ENCODE assay signal across 8 cellular contexts in genomic region chrX:154444001-154444754, GRCh38. TPM values are rescaled to one million over a fixed set of nuclear protein-coding genes. Genes with fewer than 3 reads are reported as not detected.
DNase-seq lines count a peak whose midpoint lies in the region; ATAC-seq and TF ChIP-seq lines count a peak whose summit lies in the region.

Gene FAM50A, plus strand, starts transcription at chrX:154444141. Its CDS starts 95 bp downstream, at chrX:154444236.

- no peaks in the 10 kb centered on the region for H3K9me2 ChIP-seq in SK-N-SH

- TF ChIP-seq CTCF in SK-N-SH (IDR thresholded peaks at IDR 0.05) = no peak
- TF ChIP-seq CTCF in parathyroid adenoma (IDR thresholded peaks at IDR 0.05) = no peak

- H3K27ac ChIP-seq in HUES64 (ENCODE audit: low read depth, low read length) (peak within 1 kb of the TSS; percentile 55; the same call in 1 of the 2 replicates), SK-N-SH (ENCODE audit: low read depth in 2 of 2, low read length in 1 of 2) (peak within 1 kb of the TSS; percentile 60), parathyroid adenoma (peak within 1 kb of the TSS; percentile 52)

- no peak within 1 kb of the TSS for H2AFZ ChIP-seq in SK-N-SH (ENCODE audit: low read depth)
- peak within 1 kb of the TSS; percentile 46 for H2AFZ ChIP-seq in parathyroid adenoma

- H3K9ac ChIP-seq in HUES64 (ENCODE audit: low read depth, low read length) (peak within 1 kb of the TSS; percentile 70), SK-N-SH (peak within 1 kb of the TSS; percentile 63), parathyroid adenoma (no peak within 1 kb of the TSS)

- in situ Hi-C loops in Caki2 (cut with HindIII; ENCODE audit: low pct_unique_long_range_greater_than_20kb, low sequenced_read_pairs) = no loop called here

- H3K9me3 ChIP-seq in HUES64 (ENCODE audit: insufficient read depth, low read depth, low read length) = no peaks in the 10 kb centered on the region
- H3K9me3 ChIP-seq in SK-N-SH = no peaks in the 10 kb centered on the region
- no peaks in the 10 kb centered on the region for H3K9me3 ChIP-seq in parathyroid adenoma (ENCODE audit: control insufficient read depth, low read length)

- no peak for TF ChIP-seq RAD21 in SK-N-SH (IDR thresholded peaks at IDR 0.05; ENCODE audit: low read length)

- no peak for TF ChIP-seq EP300 in SK-N-SH (IDR thresholded peaks at IDR 0.05; ENCODE audit: borderline replicate concordance in 1 of 2, low read depth in 1 of 2, low read length in 1 of 2)

- H3K4me3 ChIP-seq in HUES64 (ENCODE audit: low read length) (peak within 1 kb of the TSS; percentile 65), SK-N-SH (ENCODE audit: low read depth in 2 of 2, low read length in 1 of 2) (peak within 1 kb of the TSS; percentile 59 to 66), parathyroid adenoma (ENCODE audit: low read depth, low read length) (peak within 1 kb of the TSS; percentile 53)

- H3K27me3 ChIP-seq in HUES64 (ENCODE audit: insufficient read depth, low read length) = no peaks in the 10 kb centered on the region
- H3K27me3 ChIP-seq in SK-N-SH (ENCODE audit: insufficient read depth) = peaks cover 16% of the 10 kb centered on the region
- H3K27me3 ChIP-seq in parathyroid adenoma (ENCODE audit: control insufficient read depth, insufficient read depth, low read length) = no peaks in the 10 kb centered on the region

- POLR2A ChIA-PET in SK-N-SH (lab: Yijun Ruan, JAX) = interaction anchor here (0.9 to 1.5 kb wide), 6 partner anchors 13 to 83 kb away, joined by 3 to 6 read pairs (median 4); partner anchors contain the start of genes ATP6AP1 and RPL10

- H3K4me2 ChIP-seq in SK-N-SH (peak within 1 kb of the TSS; percentile 84), parathyroid adenoma (ENCODE audit: low read length) (peak within 1 kb of the TSS; percentile 86)

- CTCF ChIA-PET in SK-N-SH (lab: Yijun Ruan, JAX) = no interaction called here

- H3K4me1 ChIP-seq in HUES64 (ENCODE audit: insufficient read depth, low read length) (no peaks in the 10 kb centered on the region), SK-N-SH (ENCODE audit: control insufficient read depth in 1 of 2, insufficient read depth in 2 of 2, low read depth in 1 of 2, low read length in 1 of 2) (peaks cover 0 to 14% of the 10 kb centered on the region in 2 experiments; a peak in 1 of 4 replicates), parathyroid adenoma (peaks cover 3% of the 10 kb centered on the region)

- peaks cover 39% of the 10 kb centered on the region for H3K36me3 ChIP-seq in HUES64 (ENCODE audit: insufficient read depth, low read length)
- H3K36me3 ChIP-seq in SK-N-SH (replicated peaks in 1 of 2; ENCODE audit: control insufficient read depth in 1 of 2, insufficient read depth in 2 of 2, low read length in 1 of 2) = peaks cover 0 to 17% of the 10 kb centered on the region in 2 experiments
- no peaks in the 10 kb centered on the region for H3K36me3 ChIP-seq in parathyroid adenoma (ENCODE audit: control insufficient read depth, insufficient read depth, low read length)

- H3F3A ChIP-seq in SK-N-SH (replicated peaks; ENCODE audit: insufficient read depth) = peaks cover 4% of the 10 kb centered on the region

- WGBS in HUES64 = 2% methylated on average over 92 of the region's 92 CpGs
- WGBS in SK-N-SH (ENCODE audit: low lambda C conversion rate) = no CpG with 5 or more reads among the region's 92 CpGs

- intact Hi-C loops in Right ventricle myocardium superior (cut with DNase I) = no loop called here

- H3K79me2 ChIP-seq in SK-N-SH (ENCODE audit: insufficient read depth) (peaks cover 38% of the 10 kb centered on the region), parathyroid adenoma (no peaks in the 10 kb centered on the region)

- peaks cover 21% of the 10 kb centered on the region; the same call in 1 of the 2 replicates for H4K20me1 ChIP-seq in SK-N-SH (ENCODE audit: insufficient read depth)

- peak; percentile 63 for ATAC-seq in GM21367 (IDR thresholded peaks at IDR 0.05; ENCODE audit: unreplicated experiment)
- ATAC-seq in Right ventricle myocardium superior (ENCODE audit: poor library complexity) = peak; percentile 94

- peak; percentile 49 for DNase-seq in Caki2 (ENCODE audit: low read depth)
- peak; percentile 92 for DNase-seq in SK-N-SH
- peak; percentile 30 for DNase-seq in activated naive CD8-positive, alpha-beta T cell treated with anti-CD3 and anti-CD28 coated beads, Interleukin-2, amount 50 U/mL, for 16 hours (ENCODE audit: low read depth, low spot score)
- peak; percentile 91 for DNase-seq in Right ventricle myocardium superior
- DNase-seq in ureter (ENCODE audit: low spot score) = peak; percentile 77

TF ChIP-seq in SK-N-SH, 30 proteins besides CTCF, POLR2A, EP300 and RAD21:
- TF ChIP-seq NRF1 (IDR thresholded peaks at IDR 0.05; ENCODE audit: low read depth, low read length) (peak; percentile 41; the same call in 1 of the 2 replicates), USF1 (IDR thresholded peaks at IDR 0.05; ENCODE audit: borderline replicate concordance, low read depth) (peak; percentile 71; the same call in 1 of the 2 replicates), RCOR1 (IDR thresholded peaks at IDR 0.05; ENCODE audit: low read length) (no peak), SIN3A (IDR thresholded peaks at IDR 0.05; ENCODE audit: borderline replicate concordance, low read depth, low read length) (no peak), FOSL2 (IDR thresholded peaks at IDR 0.05; ENCODE audit: borderline replicate concordance, low read depth) (no peak), ELF1 (IDR thresholded peaks at IDR 0.05) (no peak), MXI1 (IDR thresholded peaks at IDR 0.05; ENCODE audit: low read depth, low read length) (0 out of 2 replicates have a peak, but pooled peaks have one; percentile 16), PBX3 (IDR thresholded peaks at IDR 0.05) (peak; percentile 15; the same call in 1 of the 2 replicates)

RNA-seq across cellular contexts. Expression of gene FAM50A, which starts in this region (rescaled TPM):
- total RNA-seq in Caki2 (2014; rRNA removed; shearing (Covaris generic); ENCODE audit: low replicate concordance) = 62.3 and 77.1 TPM in 2 replicates
- 43.4 TPM for polyA plus RNA-seq in HUES64 (2013, experiment 1 of 2)
- 46.3 TPM for polyA plus RNA-seq in HUES64 (2013, experiment 2 of 2)
- polyA plus RNA-seq in SK-N-SH (2012; rRNA removed) = 86.0 and 97.0 TPM in 2 replicates
- polyA plus RNA-seq in SK-N-SH (2012; cell fraction: cytosol; rRNA removed) = 77.9 and 81.4 TPM in 2 replicates
- polyA plus RNA-seq in SK-N-SH (2012; cell fraction: nucleus; rRNA removed) = 266 and 305 TPM in 2 replicates
- total RNA-seq in Right ventricle myocardium superior (45.6 TPM), ureter (48.6 TPM)

Comparison
In these comparisons a context has a peak if more than half of its experiments do, and no peak if none do; other contexts are left out.
1. Peak in every context shown above with its lines: DNase-seq, ATAC-seq, H3K4me3 ChIP-seq and H3K27ac ChIP-seq.
2. DNase-seq: peak in every context shown above with its lines; median percentile 92 in SK-N-SH; 91 in Right ventricle myocardium superior; 77 in ureter; 49 in Caki2; 30 in activated naive CD8-positive, alpha-beta T cell treated with anti-CD3 and anti-CD28 coated beads, Interleukin-2, amount 50 U/mL, for 16 hours.